11 cellular contexts compared by ENCODE assay signal in genomic region chr20:41480054-41480770, GRCh38.
DNase-seq lines count a peak whose midpoint lies in the region; ATAC-seq lines count a peak whose summit lies in the region.
"Had no signal": no experiment of that assay in that cellular context is flagged by ENCODE, and none has a peak within 500 bp of the region (broad histone marks: within the 10 kb centered on the region; RNA-seq: fewer than 3 reads in every experiment).

No MANE protein-coding gene starts in this region.

- H3K27me3 Mint-ChIP-seq in activated T-helper 17 cell treated with anti-CD3 and anti-CD28 coated beads, Interleukin-2, amount 50 U/mL, for 72 hours, result no peaks in the 10 kb centered on the region
- no peaks in the 10 kb centered on the region for H3K27me3 Mint-ChIP-seq in naive thymus-derived CD4-positive, alpha-beta T cell

- peak overlapping the region; percentile 57 for H3K27ac ChIP-seq in naive thymus-derived CD4-positive, alpha-beta T cell (ENCODE audit: low read depth, low read length)

- no peaks in the 10 kb centered on the region for H3K27me3 ChIP-seq in naive thymus-derived CD4-positive, alpha-beta T cell (ENCODE audit: control insufficient read depth in 2 of 2, insufficient read depth in 2 of 2, low read length in 2 of 2)

- POLR2A ChIA-PET in naive thymus-derived CD4-positive, alpha-beta T cell (lab: Charles Lee), result interaction anchor here (1.1 to 2.8 kb wide), 3 partner anchors 9 to 213 kb away, joined by 4 to 8 read pairs (median 4); partner anchors contain the start of gene CHD6

- peak; percentile 50 for ATAC-seq in activated T-helper 17 cell treated with anti-CD3 and anti-CD28 coated beads, Interleukin-2, amount 50 U/mL, for 72 hours (replicated peaks)
- peak; percentile 80 for ATAC-seq in naive thymus-derived CD4-positive, alpha-beta T cell
- no peak for ATAC-seq in GM21529 (IDR thresholded peaks at IDR 0.05; ENCODE audit: unreplicated experiment)

- peak; percentile 21 for DNase-seq in EH (ENCODE audit: low read depth)
- peak; percentile 48 for DNase-seq in LHCN-M2 (ENCODE audit: low read depth)
- peak in 6 of 9 donors; percentile 4 to 45 (median 37) for DNase-seq in naive thymus-derived CD4-positive, alpha-beta T cell
- no peak for DNase-seq in RKO (ENCODE audit: low spot score)
- no peak for DNase-seq in NCI-H1694 (lab: John Stamatoyannopoulos, UW)
- DNase-seq: activated T-cell treated with anti-CD3 and anti-CD28 coated beads, Interleukin-2, amount 50 U/mL, for 1 hour; effector CD4-positive, alpha-beta T cell; stimulated activated CD4-positive, alpha-beta T cell treated with anti-CD3 and anti-CD28 coated beads, Interleukin-12 subunit alpha, Interleukin-12 subunit beta, amount 100 ng/mL, for 4 hours had no signal

- H3K4me3 ChIP-seq in naive thymus-derived CD4-positive, alpha-beta T cell (ENCODE audit: low read length), result no peak overlapping the region
- H3K4me3 ChIP-seq: HAP-1 had no signal

- intact Hi-C loops in naive thymus-derived CD4-positive, alpha-beta T cell (cut with micrococcal nuclease), result loop anchor here in 1 of 2 donors (1.0 to 10.0 kb wide), 3 partner anchors 52 to 215 kb away; partner anchors contain the start of gene CHD6

- peaks cover 0 to 27% (median 5%) of the 10 kb centered on the region in 3 experiments for H3K36me3 ChIP-seq in naive thymus-derived CD4-positive, alpha-beta T cell (ENCODE audit: control insufficient read depth in 2 of 3, insufficient read depth in 3 of 3, low read length in 3 of 3)

- H3K9me3 Mint-ChIP-seq in activated T-helper 17 cell treated with anti-CD3 and anti-CD28 coated beads, Interleukin-2, amount 50 U/mL, for 72 hours, result no peaks in the 10 kb centered on the region
- H3K9me3 Mint-ChIP-seq in naive thymus-derived CD4-positive, alpha-beta T cell, result peaks cover 0 to 6% (median 0%) of the 10 kb centered on the region in 11 donors

- peak overlapping the region; percentile 64 for H3K4me3 Mint-ChIP-seq in activated T-helper 17 cell treated with anti-CD3 and anti-CD28 coated beads, Interleukin-2, amount 50 U/mL, for 72 hours
- peak overlapping the region; percentile 1 to 63 (median 52) for H3K4me3 Mint-ChIP-seq in naive thymus-derived CD4-positive, alpha-beta T cell

- no peaks in the 10 kb centered on the region for H3K9me3 ChIP-seq in naive thymus-derived CD4-positive, alpha-beta T cell (ENCODE audit: control insufficient read depth in 2 of 3, low read length in 3 of 3)
- H3K9me3 ChIP-seq: HAP-1 had no signal

- peaks cover 19% of the 10 kb centered on the region for H3K4me1 Mint-ChIP-seq in activated T-helper 17 cell treated with anti-CD3 and anti-CD28 coated beads, Interleukin-2, amount 50 U/mL, for 72 hours
- peaks cover 18 to 48% (median 36%) of the 10 kb centered on the region in 7 donors for H3K4me1 Mint-ChIP-seq in naive thymus-derived CD4-positive, alpha-beta T cell

- CTCF ChIA-PET in naive thymus-derived CD4-positive, alpha-beta T cell (lab: Charles Lee), result no interaction called here

- H3K36me3 Mint-ChIP-seq in activated T-helper 17 cell treated with anti-CD3 and anti-CD28 coated beads, Interleukin-2, amount 50 U/mL, for 72 hours (ENCODE audit: low read depth), result peaks cover 76% of the 10 kb centered on the region
- H3K36me3 Mint-ChIP-seq in naive thymus-derived CD4-positive, alpha-beta T cell, result peaks cover 22 to 56% (median 45%) of the 10 kb centered on the region in 5 donors

- peaks cover 0 to 18% of the 10 kb centered on the region in 2 donors for H3K4me1 ChIP-seq in naive thymus-derived CD4-positive, alpha-beta T cell (ENCODE audit: control insufficient read depth in 2 of 2, insufficient read depth in 2 of 2, low read length in 2 of 2)

- peak overlapping the region; percentile 97 for H3K27ac Mint-ChIP-seq in activated T-helper 17 cell treated with anti-CD3 and anti-CD28 coated beads, Interleukin-2, amount 50 U/mL, for 72 hours
- H3K27ac Mint-ChIP-seq in naive thymus-derived CD4-positive, alpha-beta T cell, result peak overlapping the region; percentile 36 to 96 (median 81)

Comparison
In these comparisons a context has a peak if more than half of its experiments do, and no peak if none do; other contexts are left out.
1. DNase-seq: peak in EH (single experiment), LHCN-M2 (single experiment) and naive thymus-derived CD4-positive, alpha-beta T cell (6 of 9); none in RKO (single experiment) and NCI-H1694 (single experiment).